Comparison of ENCODE assay signal across 7 cellular contexts in genomic region chr3:182673336-182673735, GRCh38.
"Had no signal": no experiment of that assay in that cellular context is flagged by ENCODE, and none has a peak within 500 bp of the region (broad histone marks: within the 10 kb centered on the region; RNA-seq: fewer than 3 reads in every experiment).

No MANE protein-coding gene starts in this region.

- H3K4me1 ChIP-seq: HAP-1 had no signal

- H3K4me3 ChIP-seq: GM23248, HAP-1 had no signal

- DNase-seq: GM23248, GOT3, H7, HFFc6 had no signal

- FAIRE-seq: HepG2 had no signal

- H3K9ac ChIP-seq: GM23248 had no signal

- H3K27ac ChIP-seq: GM23248, HL-60 had no signal

- H2AFZ ChIP-seq: GM23248 had no signal

- H3K36me3 ChIP-seq: HAP-1 had no signal

- H3K9me3 ChIP-seq: HAP-1 had no signal
